In genomic region chr2:120442923-120443571, GRCh38 we compare ENCODE assay signal across 8 cellular contexts.
DNase-seq lines count a peak whose midpoint lies in the region; ATAC-seq and TF ChIP-seq lines count a peak whose summit lies in the region.

No MANE protein-coding gene starts in this region.

- intact Hi-C loops in colonic mucosa (cut with DNase I) (no loop called here), CD14-positive monocyte (cut with micrococcal nuclease) (no loop called here)

- peaks cover 49 to 63% (median 60%) of the 10 kb centered on the region in 3 donors for H3K27me3 Mint-ChIP-seq in CD14-positive monocyte (ENCODE audit: low read depth in 3 of 3)
- H3K27me3 Mint-ChIP-seq in effector memory CD8-positive, alpha-beta T cell: peaks cover 67 to 97% of the 10 kb centered on the region in 2 donors

- H3K27ac Mint-ChIP-seq in CD14-positive monocyte: no peak overlapping the region
- no peak overlapping the region for H3K27ac Mint-ChIP-seq in effector memory CD8-positive, alpha-beta T cell

- 8 to 15% methylated on average over 50 of the region's 50 CpGs for WGBS in lung, 2 donors

- peaks cover 0 to 4% (median 0%) of the 10 kb centered on the region in 7 donors for H3K9me3 Mint-ChIP-seq in CD14-positive monocyte
- H3K9me3 Mint-ChIP-seq in effector memory CD8-positive, alpha-beta T cell: no peaks in the 10 kb centered on the region

- peak; percentile 29 to 31 for ATAC-seq in activated CD4-positive, CD25-positive, alpha-beta regulatory T cell treated with anti-CD3 and anti-CD28 coated beads, Interleukin-2, amount 50 U/mL, for 24 hours
- ATAC-seq in lung (ENCODE audit: insufficient read depth, low FRiP score): peak; percentile 93
- ATAC-seq in thoracic aorta (ENCODE audit: insufficient number of reproducible peaks, low FRiP score, low read depth): no peak
- ATAC-seq in effector memory CD8-positive, alpha-beta T cell (replicated peaks): no peak

- H3K4me1 Mint-ChIP-seq in CD14-positive monocyte: no peaks in the 10 kb centered on the region
- H3K4me1 Mint-ChIP-seq in effector memory CD8-positive, alpha-beta T cell (ENCODE audit: low read depth in 2 of 2): no peaks in the 10 kb centered on the region

- peak overlapping the region in 1 of 2 donors; percentile 14 for H3K9ac ChIP-seq in colonic mucosa (ENCODE audit: low read depth in 2 of 2, low read length in 2 of 2)

- no peaks in the 10 kb centered on the region for H3K36me3 Mint-ChIP-seq in CD14-positive monocyte
- no peaks in the 10 kb centered on the region for H3K36me3 Mint-ChIP-seq in effector memory CD8-positive, alpha-beta T cell (ENCODE audit: insufficient read depth)

- H3K36me3 ChIP-seq in colonic mucosa (no peaks in the 10 kb centered on the region), lung (ENCODE audit: control insufficient read depth in 2 of 2, insufficient read depth in 2 of 2, low read length in 2 of 2) (no peaks in the 10 kb centered on the region), thoracic aorta (no peaks in the 10 kb centered on the region)

- H3K27me3 ChIP-seq in colonic mucosa (peaks cover 9% of the 10 kb centered on the region), lung (ENCODE audit: control insufficient read depth, insufficient read depth) (no peaks in the 10 kb centered on the region), thoracic aorta (replicated peaks; ENCODE audit: insufficient read depth) (no peaks in the 10 kb centered on the region)

- peak overlapping the region in 1 of 2 donors; percentile 84 for H3K4me3 Mint-ChIP-seq in CD14-positive monocyte
- peak overlapping the region in 1 of 2 donors; percentile 21 for H3K4me3 Mint-ChIP-seq in effector memory CD8-positive, alpha-beta T cell

- DNase-seq in activated CD4-positive, CD25-positive, alpha-beta regulatory T cell (lab: John Stamatoyannopoulos, UW): no peak
- DNase-seq in colonic mucosa: peak; percentile 89
- peak; percentile 84 for DNase-seq in lung (ENCODE audit: low spot score)
- no peak for DNase-seq in thoracic aorta (ENCODE audit: low spot score)
- DNase-seq in CD14-positive monocyte (ENCODE audit: low spot score): no peak
- no peak for DNase-seq in effector memory CD8-positive, alpha-beta T cell
- DNase-seq in UCSD-AML1 (lab: John Stamatoyannopoulos, UW; ENCODE audit: unreplicated experiment): no peak

- H3K4me1 ChIP-seq in colonic mucosa (peaks cover 4% of the 10 kb centered on the region), lung (ENCODE audit: control insufficient read depth in 2 of 2, insufficient read depth in 2 of 2, low read length in 2 of 2) (peaks cover 0 to 11% of the 10 kb centered on the region in 2 donors), thoracic aorta (ENCODE audit: control insufficient read depth in 1 of 2, low read depth in 2 of 2) (peaks cover 14 to 17% of the 10 kb centered on the region in 2 donors)

- H3K27ac ChIP-seq in colonic mucosa (no peak overlapping the region), lung (ENCODE audit: low read depth in 1 of 2, low read length in 1 of 2) (peak overlapping the region in 1 of 2 donors; percentile 76), thoracic aorta (no peak overlapping the region)

- H3K4me3 ChIP-seq in colonic mucosa: peak overlapping the region; percentile 41
- H3K4me3 ChIP-seq in lung: no peak overlapping the region
- peak overlapping the region; percentile 71 for H3K4me3 ChIP-seq in thoracic aorta

- TF ChIP-seq CTCF in colonic mucosa (IDR thresholded peaks at IDR 0.05) (no peak), lung (IDR thresholded peaks at IDR 0.05; ENCODE audit: control extremely low read depth, extremely low read depth) (no peak), thoracic aorta (IDR thresholded peaks at IDR 0.05) (no peak), CD14-positive monocyte (IDR thresholded peaks at IDR 0.05) (no peak)

- H3K9me3 ChIP-seq in colonic mucosa (no peaks in the 10 kb centered on the region), lung (ENCODE audit: control insufficient read depth in 2 of 2, insufficient read depth in 1 of 2, low read length in 1 of 2) (no peaks in the 10 kb centered on the region), thoracic aorta (no peaks in the 10 kb centered on the region)

Comparison
In these comparisons a context has a peak if more than half of its experiments do, and no peak if none do; other contexts are left out.
1. ATAC-seq: peak in activated CD4-positive, CD25-positive, alpha-beta regulatory T cell treated with anti-CD3 and anti-CD28 coated beads, Interleukin-2, amount 50 U/mL, for 24 hours (2 of 2) and lung (single experiment); none in thoracic aorta (single experiment) and effector memory CD8-positive, alpha-beta T cell (single experiment).
2. DNase-seq: peak in colonic mucosa (single experiment) and lung (single experiment); none in activated CD4-positive, CD25-positive, alpha-beta regulatory T cell (0 of 4), thoracic aorta (single experiment), CD14-positive monocyte (single experiment), effector memory CD8-positive, alpha-beta T cell (0 of 3) and UCSD-AML1 (single experiment).